1 cellular context compared by ENCODE assay signal in the genomic region with DNA sequence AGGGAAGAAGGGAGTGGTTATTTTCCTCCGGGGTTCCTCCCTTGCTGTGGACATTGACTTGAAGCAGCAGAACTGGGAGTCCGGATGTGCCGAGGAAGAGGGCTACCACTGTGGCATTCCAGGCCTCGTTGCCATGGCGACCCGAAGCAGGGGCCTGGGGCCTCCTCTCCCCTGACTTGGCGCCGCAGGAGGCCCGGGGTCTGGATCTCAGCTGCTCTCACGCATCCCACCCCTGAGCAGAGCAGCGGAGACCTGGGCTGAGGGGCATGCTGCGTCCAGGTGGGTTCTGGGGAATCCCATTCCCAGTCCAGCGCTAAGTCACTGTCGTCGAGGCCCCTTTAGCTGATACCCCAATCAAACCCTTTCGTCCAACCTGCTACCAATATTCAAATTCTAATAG.
TF ChIP-seq lines count a peak whose summit lies in the region.

No MANE protein-coding gene starts in this region.

TF ChIP-seq in K562, 482 proteins besides CTCF, POLR2A, EP300 and RAD21 (continued from another document):
- TF ChIP-seq, protein P1, sequence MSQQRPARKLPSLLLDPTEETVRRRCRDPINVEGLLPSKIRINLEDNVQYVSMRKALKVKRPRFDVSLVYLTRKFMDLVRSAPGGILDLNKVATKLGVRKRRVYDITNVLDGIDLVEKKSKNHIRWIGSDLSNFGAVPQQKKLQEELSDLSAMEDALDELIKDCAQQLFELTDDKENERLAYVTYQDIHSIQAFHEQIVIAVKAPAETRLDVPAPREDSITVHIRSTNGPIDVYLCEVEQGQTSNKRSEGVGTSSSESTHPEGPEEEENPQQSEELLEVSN (IDR thresholded peaks at IDR 0.05; ENCODE audit: borderline replicate concordance in 1 of 2, extremely low read depth in 1 of 2, insufficient read depth in 1 of 2, insufficient read length in 1 of 2, low read depth in 1 of 2, low read length in 1 of 2, poor library complexity in 1 of 2, severe bottlenecking in 1 of 2): no peak
- TF ChIP-seq E2F1 (CRISPR knock-in tag; IDR thresholded peaks at IDR 0.05) (no peak), ZNF717 (CRISPR knock-in tag; IDR thresholded peaks at IDR 0.05) (no peak)
